20 cellular contexts compared by ENCODE assay signal in the genomic region with DNA sequence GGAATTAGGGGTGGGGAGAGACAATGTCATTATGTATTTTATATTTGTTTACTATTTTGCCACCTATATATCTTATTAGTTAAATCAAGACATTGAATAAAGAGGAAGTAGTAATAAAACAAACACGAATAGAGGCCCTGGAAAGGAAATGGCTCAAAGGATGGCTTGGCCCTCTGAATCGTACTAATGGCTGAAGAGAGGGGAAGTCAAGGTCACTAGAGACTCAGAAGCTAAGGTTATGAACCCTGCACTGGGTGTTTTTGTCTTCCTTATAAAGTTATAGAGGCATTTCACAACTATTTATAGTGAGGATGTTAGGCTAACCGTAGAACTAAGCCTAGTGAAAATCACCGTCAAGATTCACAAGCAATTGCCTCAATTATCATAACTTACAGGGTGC.
"Had no signal": no experiment of that assay in that cellular context is flagged by ENCODE, and none has a peak within 500 bp of the region (broad histone marks: within the 10 kb centered on the region; RNA-seq: fewer than 3 reads in every experiment).

No MANE protein-coding gene starts in this region.

- H3K4me3 Mint-ChIP-seq: dendritic cell treated with granulocyte-macrophage colony-stimulating factor and Interleukin-4, amounts not matched to agents 40 ng/mL and 50 ng/mL, for 4 days; effector memory CD8-positive, alpha-beta T cell; naive thymus-derived CD4-positive, alpha-beta T cell; nephron progenitor cell; stimulated activated naive B cell treated with anti-CD40 and anti-IgM and Interleukin-4, amounts not matched to agents 10 μg/mL and 1 μg/mL and 100 μg/mL, for 72 hours had no signal

- H3K9me3 ChIP-seq: esophagus muscularis mucosa, gastrocnemius medialis, left lung, prostate gland, right lobe of liver, stomach, thoracic aorta, transverse colon had no signal

- H3K9ac ChIP-seq: parathyroid adenoma had no signal

- H3K27me3 ChIP-seq: esophagus muscularis mucosa, gastrocnemius medialis, left lung, right lobe of liver, stomach, transverse colon had no signal

- H2AFZ ChIP-seq: parathyroid adenoma had no signal

- H3K27ac ChIP-seq: epithelial cell of prostate, esophagus muscularis mucosa, gastrocnemius medialis, left lung, parathyroid adenoma, prostate gland, right lobe of liver, stomach, thoracic aorta, transverse colon had no signal

- H3K4me1 Mint-ChIP-seq: naive thymus-derived CD4-positive, alpha-beta T cell had no signal

- H3K79me2 ChIP-seq: parathyroid adenoma had no signal

- H3K9me3 Mint-ChIP-seq: effector memory CD8-positive, alpha-beta T cell; nephron progenitor cell had no signal

- H3K27ac Mint-ChIP-seq: dendritic cell treated with granulocyte-macrophage colony-stimulating factor and Interleukin-4, amounts not matched to agents 40 ng/mL and 50 ng/mL, for 4 days; effector memory CD8-positive, alpha-beta T cell; naive thymus-derived CD4-positive, alpha-beta T cell; nephron progenitor cell; stimulated activated naive B cell treated with anti-CD40 and anti-IgM and Interleukin-4, amounts not matched to agents 10 μg/mL and 1 μg/mL and 100 μg/mL, for 72 hours had no signal

- H3K27me3 Mint-ChIP-seq: dendritic cell treated with granulocyte-macrophage colony-stimulating factor and Interleukin-4, amounts not matched to agents 40 ng/mL and 50 ng/mL, for 4 days; effector memory CD8-positive, alpha-beta T cell; stimulated activated naive B cell treated with anti-CD40 and anti-IgM and Interleukin-4, amounts not matched to agents 10 μg/mL and 1 μg/mL and 100 μg/mL, for 72 hours had no signal

- ATAC-seq: effector memory CD8-positive, alpha-beta T cell; gastrocnemius medialis; left lung; naive thymus-derived CD4-positive, alpha-beta T cell had no signal

- H3K36me3 ChIP-seq: esophagus muscularis mucosa, gastrocnemius medialis, left lung, prostate gland, right lobe of liver, stomach, thoracic aorta, transverse colon had no signal

- H3K4me3 ChIP-seq: esophagus muscularis mucosa, gastrocnemius medialis, left lung, lung, prostate gland, right lobe of liver, stomach, thoracic aorta, transverse colon had no signal

- H3K4me1 ChIP-seq: esophagus muscularis mucosa, gastrocnemius medialis, left lung, parathyroid adenoma, prostate gland, right lobe of liver, stomach, transverse colon had no signal

- DNase-seq: effector memory CD8-positive, alpha-beta T cell; gastrocnemius medialis; islet precursor cell; left lung; mesendoderm; naive thymus-derived CD4-positive, alpha-beta T cell; nephron progenitor cell; right lobe of liver; stimulated activated CD4-positive, alpha-beta T cell treated with anti-CD3 and anti-CD28 coated beads, Interleukin-4, amount 100 ng/mL, for 1 hour; stimulated activated naive B cell treated with anti-CD40 and anti-IgM and Interleukin-4, amounts not matched to agents 10 μg/mL and 1 μg/mL and 100 μg/mL, for 72 hours; stomach; substantia nigra; transverse colon had no signal

- H3K36me3 Mint-ChIP-seq: naive thymus-derived CD4-positive, alpha-beta T cell; stimulated activated naive B cell treated with anti-CD40 and anti-IgM and Interleukin-4, amounts not matched to agents 10 μg/mL and 1 μg/mL and 100 μg/mL, for 72 hours had no signal
